Comparison of ENCODE assay signal across 8 cellular contexts in the genomic region with DNA sequence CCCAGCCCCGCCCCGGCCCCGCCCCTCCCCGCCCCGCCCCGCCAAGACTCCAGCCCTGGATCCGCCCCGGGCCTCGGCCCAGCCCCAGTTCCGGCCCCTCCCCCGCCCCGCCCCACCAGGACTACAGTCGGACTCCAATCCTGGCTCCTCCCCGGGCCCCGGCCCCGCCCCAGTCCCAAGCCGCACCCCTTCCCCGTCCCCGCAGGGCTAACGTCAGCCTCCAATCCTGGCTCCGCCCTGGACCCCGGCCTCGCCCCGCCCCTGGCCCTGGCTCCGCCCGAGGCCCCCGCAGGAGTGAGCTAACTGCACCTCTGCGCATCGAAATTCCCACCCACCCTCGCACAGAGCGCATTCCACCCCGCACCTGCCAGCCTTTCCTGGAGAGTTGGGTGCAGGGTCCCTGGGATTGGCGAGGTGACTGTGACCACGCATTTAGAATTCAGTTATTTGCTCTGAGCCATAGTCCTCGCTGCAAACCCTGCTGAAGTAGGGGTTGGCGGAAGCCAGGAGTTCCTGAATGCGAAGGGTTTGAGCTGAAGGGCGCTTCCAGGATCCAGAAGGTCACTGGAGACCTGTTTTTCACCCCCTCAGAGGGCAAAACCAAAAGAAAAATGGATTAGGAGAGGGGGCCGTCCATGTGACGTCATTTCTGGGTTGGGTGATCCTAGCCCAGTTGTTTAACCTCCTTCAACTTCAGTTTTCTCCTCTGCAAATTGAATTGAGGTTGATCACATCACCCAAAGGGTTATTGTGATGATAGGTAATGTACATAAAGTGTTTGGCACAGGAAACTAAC. TPM values are rescaled to one million over a fixed set of nuclear protein-coding genes. Genes with fewer than 3 reads are reported as not detected.
DNase-seq lines count a peak whose midpoint lies in the region; ATAC-seq and TF ChIP-seq lines count a peak whose summit lies in the region.

No MANE protein-coding gene starts in this region.

- peaks cover 32% of the 10 kb centered on the region for H3K4me1 Mint-ChIP-seq in chondrocyte (ENCODE audit: low read depth)

- peak overlapping the region; percentile 64 for H3K4me3 Mint-ChIP-seq in chondrocyte (ENCODE audit: unreplicated experiment)

- TF ChIP-seq CTCF in AG10803 (conservative IDR thresholded peaks at IDR 0.05; ENCODE audit: low read length): no peak
- no peak for TF ChIP-seq CTCF in chondrocyte (IDR thresholded peaks at IDR 0.05)

- DNase-seq in AG10803 (ENCODE audit: low read depth) (peak; percentile 91), NCI-H446 (lab: John Stamatoyannopoulos, UW) (peak; percentile 88 to 98), chondrocyte (ENCODE audit: low spot score) (peak; percentile 97), kidney tubule cell (ENCODE audit: low spot score) (peak; percentile 92)
- DNase-seq in activated CD4-positive, alpha-beta T cell treated with anti-CD3 and anti-CD28 coated beads for 24 hours (ENCODE audit: low read depth in 2 of 2): peak; percentile 98 to 99
- DNase-seq in stimulated activated CD4-positive, alpha-beta T cell treated with anti-CD3 and anti-CD28 coated beads, Interleukin-15, amount 100 ng/mL, for 48 hours (ENCODE audit: low read depth in 2 of 2): peak; percentile 97 to 99

- H3K9me3 Mint-ChIP-seq in chondrocyte (ENCODE audit: low read depth): no peaks in the 10 kb centered on the region

- H3K4me3 ChIP-seq in AG10803 (ENCODE audit: low read length): peak overlapping the region; percentile 73

- H3K27me3 Mint-ChIP-seq in chondrocyte (ENCODE audit: low read depth): no peaks in the 10 kb centered on the region

- ATAC-seq in GM19043 (IDR thresholded peaks at IDR 0.05; ENCODE audit: low read depth, unreplicated experiment): peak; percentile 84
- peak; percentile 84 for ATAC-seq in HG03342 (IDR thresholded peaks at IDR 0.05; ENCODE audit: unreplicated experiment)

- peak overlapping the region; percentile 54 for H3K27ac Mint-ChIP-seq in chondrocyte (ENCODE audit: unreplicated experiment)

- no peaks in the 10 kb centered on the region for H3K36me3 Mint-ChIP-seq in chondrocyte (ENCODE audit: low read depth)

RNA-seq across cellular contexts. Expression of a gene that starts 0.6 kb away (rescaled TPM):
- total RNA-seq in chondrocyte: 19.5 to 27.3 TPM (median 25.3 TPM) in 3 replicates

RNA-seq across cellular contexts. Expression of a gene that starts 16.5 kb away (rescaled TPM):
- total RNA-seq in chondrocyte: 1.3 to 3.9 TPM (median 2.9 TPM) in 3 replicates

RNA-seq across cellular contexts. Expression of a gene that starts 17.7 kb away (rescaled TPM):
- not detected in 3 replicates for total RNA-seq in chondrocyte

RNA-seq across cellular contexts. Expression of a gene that starts 29.1 kb away (rescaled TPM):
- not detected in 3 replicates for total RNA-seq in chondrocyte

RNA-seq across cellular contexts. Expression of a gene that starts 52.4 kb away (rescaled TPM):
- not detected in 3 replicates for total RNA-seq in chondrocyte

Comparison
In these comparisons a context has a peak if more than half of its experiments do, and no peak if none do; other contexts are left out.
1. Peak in every context shown above with its lines: DNase-seq, ATAC-seq and H3K4me3 ChIP-seq.